In genomic region chr4:182855312-182855711, GRCh38 we compare ENCODE assay signal across 10 cellular contexts.
DNase-seq lines count a peak whose midpoint lies in the region; TF ChIP-seq lines count a peak whose summit lies in the region.
"Had no signal": no experiment of that assay in that cellular context is flagged by ENCODE, and none has a peak within 500 bp of the region (broad histone marks: within the 10 kb centered on the region; RNA-seq: fewer than 3 reads in every experiment).

No MANE protein-coding gene starts in this region.

- in situ Hi-C loops in brain microvascular endothelial cell (cut with HindIII; ENCODE audit: low pct_ligation_motif_present, low sequenced_read_pairs), result no loop called here

- H3K79me1 ChIP-seq in H9 (ENCODE audit: insufficient read depth, low read depth, low read length, poor library complexity, severe bottlenecking), result no peaks in the 10 kb centered on the region

- H3K27me3 ChIP-seq in H9 (ENCODE audit: insufficient read depth, low read length), result no peaks in the 10 kb centered on the region
- H3K27me3 ChIP-seq in brain microvascular endothelial cell (replicated peaks), result no peaks in the 10 kb centered on the region
- H3K27me3 ChIP-seq in spleen (replicated peaks in 1 of 7), result no peaks in the 10 kb centered on the region

- no peak overlapping the region for H3K27ac ChIP-seq in H9 (ENCODE audit: insufficient read length, low read depth, low read length)
- no peak overlapping the region for H3K27ac ChIP-seq in brain microvascular endothelial cell
- no peak overlapping the region for H3K27ac ChIP-seq in spleen
- H3K27ac ChIP-seq: A549 had no signal

- intact Hi-C loops in spleen (cut with DNase I; ENCODE audit: low total_unique reads), result no loop called here

- H3K18ac ChIP-seq in H9 (ENCODE audit: insufficient read length, low read depth, low read length), result no peak overlapping the region

- no CpG with 5 or more reads among the region's 12 CpGs for whole genome bisulfite sequencing in H9 (ENCODE audit: extremely low coverage, insufficient read length, low lambda C conversion rate)
- WGBS in spleen, 5 donors, result 82 to 94% (median 86%) methylated on average over 12 of the region's 12 CpGs

- H4K20me1 ChIP-seq in H9 (ENCODE audit: control insufficient read depth, insufficient read depth, insufficient read length), result no peaks in the 10 kb centered on the region

- no peak overlapping the region for H2BK120ac ChIP-seq in H9 (ENCODE audit: low read depth, low read length, poor library complexity, severe bottlenecking)

- H3K56ac ChIP-seq in H9 (ENCODE audit: insufficient read length, low read depth, low read length), result no peak overlapping the region

- H3K4me1 Mint-ChIP-seq in H9 (peaks cover 10 to 20% of the 10 kb centered on the region in 2 experiments), nephron progenitor cell (peaks cover 21% of the 10 kb centered on the region)

- no peak overlapping the region for H3K4ac ChIP-seq in H9 (ENCODE audit: low read depth, low read length)

- H3K9me3 Mint-ChIP-seq in H9, result peaks cover 20 to 21% of the 10 kb centered on the region in 2 experiments
- peaks cover 42% of the 10 kb centered on the region for H3K9me3 Mint-ChIP-seq in nephron progenitor cell

- H2AK5ac ChIP-seq in H9 (ENCODE audit: insufficient read length, low read length), result no peak overlapping the region

- H3K14ac ChIP-seq in H9 (ENCODE audit: insufficient read depth, low read length), result peak overlapping the region; percentile 8; the same call in 1 of the 2 replicates

- no peak overlapping the region for H4K8ac ChIP-seq in H9 (replicated peaks; ENCODE audit: insufficient read length, low read depth, low read length)

- no peaks in the 10 kb centered on the region for H3K36me3 ChIP-seq in brain microvascular endothelial cell (replicated peaks)
- no peaks in the 10 kb centered on the region for H3K36me3 ChIP-seq in spleen
- H3K36me3 ChIP-seq: HAP-1 had no signal

- no peak overlapping the region for H3K27ac Mint-ChIP-seq in H9
- peak overlapping the region; percentile 62 for H3K27ac Mint-ChIP-seq in nephron progenitor cell
- H3K27ac Mint-ChIP-seq: CD4-positive, CD25-positive, alpha-beta regulatory T cell had no signal

- no peak overlapping the region for H3K4me3 ChIP-seq in brain microvascular endothelial cell (ENCODE audit: low read depth, low read length)
- no peak overlapping the region for H3K4me3 ChIP-seq in spleen
- H3K4me3 ChIP-seq: A549, HAP-1 had no signal

- no peak overlapping the region for H2BK15ac ChIP-seq in H9 (ENCODE audit: low read depth, low read length)

- no peak overlapping the region for H2BK5ac ChIP-seq in H9 (ENCODE audit: insufficient read length, low read length)

- H4K5ac ChIP-seq in H9 (ENCODE audit: insufficient read length, low read depth, low read length), result no peak overlapping the region

- H3T11ph ChIP-seq in H9 (ENCODE audit: low read length), result no peak overlapping the region

- no peaks in the 10 kb centered on the region for H3K79me2 ChIP-seq in H9 (ENCODE audit: insufficient read depth, low read length)

- no peak overlapping the region for H3K4me2 ChIP-seq in H9 (ENCODE audit: insufficient read depth, insufficient read length, low read length)
- H3K4me2 ChIP-seq: A549 had no signal

- peaks cover 5 to 26% (median 6%) of the 10 kb centered on the region in 3 experiments for H3K36me3 Mint-ChIP-seq in H9 (ENCODE audit: insufficient read depth in 1 of 3, low read depth in 3 of 3)
- H3K36me3 Mint-ChIP-seq in nephron progenitor cell (ENCODE audit: low read depth), result peaks cover 21% of the 10 kb centered on the region
- H3K36me3 Mint-ChIP-seq: CD4-positive, CD25-positive, alpha-beta regulatory T cell had no signal

- no peak overlapping the region for H3K4me3 Mint-ChIP-seq in H9
- no peak overlapping the region for H3K4me3 Mint-ChIP-seq in nephron progenitor cell
- H3K4me3 Mint-ChIP-seq: CD4-positive, CD25-positive, alpha-beta regulatory T cell had no signal

- no peak overlapping the region for H4K91ac ChIP-seq in H9 (ENCODE audit: insufficient read length, low read depth, low read length)

- no peaks in the 10 kb centered on the region for H3K4me1 ChIP-seq in H9 (ENCODE audit: insufficient read depth, low read length)
- no peaks in the 10 kb centered on the region for H3K4me1 ChIP-seq in spleen
- H3K4me1 ChIP-seq: A549 had no signal

- H3K9me3 ChIP-seq in H9 (ENCODE audit: control insufficient read depth, low read depth, low read length) (peaks cover 7% of the 10 kb centered on the region), spleen (peaks cover 0 to 28% (median 20%) of the 10 kb centered on the region in 8 donors)
- H3K9me3 ChIP-seq: A549, HAP-1 had no signal

- no peak for DNase-seq in H9
- DNase-seq in brain microvascular endothelial cell, result peak; percentile 46
- DNase-seq in nephron progenitor cell, result no peak
- peak; percentile 65 for DNase-seq in spleen
- no peak for DNase-seq in globus pallidus (ENCODE audit: low spot score)
- DNase-seq in SIG-M5 (lab: John Stamatoyannopoulos, UW), result no peak
- DNase-seq in NCI-H1417 (lab: John Stamatoyannopoulos, UW), result no peak
- DNase-seq: CD4-positive, CD25-positive, alpha-beta regulatory T cell had no signal

- TF ChIP-seq POLR2A in spleen (IDR thresholded peaks at IDR 0.05), result no peak

- H2BK20ac ChIP-seq in H9 (ENCODE audit: low read depth, low read length, poor library complexity, severe bottlenecking), result no peak overlapping the region

- TF ChIP-seq CTCF in H9 (conservative IDR thresholded peaks at IDR 0.05) (no peak), brain microvascular endothelial cell (IDR thresholded peaks at IDR 0.05; ENCODE audit: low read depth, low read length, missing control alignments) (no peak), nephron progenitor cell (IDR thresholded peaks at IDR 0.05) (no peak), spleen (IDR thresholded peaks at IDR 0.05 in 8 of 11, conservative IDR thresholded peaks at IDR 0.05 in 3 of 11) (no peak)

- H2AFZ ChIP-seq in H9 (ENCODE audit: low read length), result no peak overlapping the region

- H3K23me2 ChIP-seq in H9 (ENCODE audit: insufficient read length, low read depth, low read length, poor library complexity, severe bottlenecking), result no peaks in the 10 kb centered on the region

- H3K27me3 Mint-ChIP-seq in H9 (ENCODE audit: low read depth), result peaks cover 15% of the 10 kb centered on the region
- H3K27me3 Mint-ChIP-seq in nephron progenitor cell (ENCODE audit: low read depth, poor library complexity), result peaks cover 4% of the 10 kb centered on the region
- H3K27me3 Mint-ChIP-seq: CD4-positive, CD25-positive, alpha-beta regulatory T cell had no signal

- H3K9ac ChIP-seq in H9 (ENCODE audit: extremely low read depth, insufficient read length, low read length), result no peak overlapping the region

- no peak overlapping the region for H3K23ac ChIP-seq in H9 (ENCODE audit: insufficient read length, low read depth, low read length)

- H2BK12ac ChIP-seq in H9 (ENCODE audit: insufficient read length, low read depth, low read length), result no peak overlapping the region

Comparison
In these comparisons a context has a peak if more than half of its experiments do, and no peak if none do; other contexts are left out.
1. DNase-seq: peak in brain microvascular endothelial cell (single experiment) and spleen (single experiment); none in H9 (single experiment), nephron progenitor cell (single experiment), globus pallidus (single experiment), SIG-M5 (single experiment) and NCI-H1417 (0 of 3).